9 cellular contexts compared by ENCODE assay signal in the genomic region with DNA sequence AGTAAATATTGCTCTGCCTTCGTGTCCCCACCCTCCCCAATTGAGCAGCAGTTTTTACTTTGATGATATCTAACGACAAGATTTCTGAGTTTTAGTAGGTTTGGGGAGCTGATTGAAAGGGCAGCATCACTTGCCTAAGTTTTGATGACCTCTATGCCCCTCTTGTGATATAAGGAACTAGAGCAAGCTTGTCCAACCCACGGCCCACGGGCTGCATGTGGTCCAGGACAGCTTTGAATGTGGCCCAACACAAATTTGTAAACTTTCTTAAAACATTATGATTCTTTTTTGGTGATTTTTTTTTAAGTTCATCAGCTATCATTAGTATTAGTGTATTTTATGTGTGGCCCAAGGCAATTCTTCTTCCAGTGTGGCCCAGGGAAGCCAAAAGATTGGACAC. TPM values are rescaled to one million over a fixed set of nuclear protein-coding genes. Genes with fewer than 3 reads are reported as not detected.
DNase-seq lines count a peak whose midpoint lies in the region; ATAC-seq and TF ChIP-seq lines count a peak whose summit lies in the region.
"Had no signal": no experiment of that assay in that cellular context is flagged by ENCODE, and none has a peak within 500 bp of the region (broad histone marks: within the 10 kb centered on the region; RNA-seq: fewer than 3 reads in every experiment).

No MANE protein-coding gene starts in this region.

- H3K27me3 Mint-ChIP-seq in activated CD4-positive, alpha-beta T cell treated with anti-CD3 and anti-CD28 coated beads, Interleukin-2, amount 10 ng/mL, durations not matched to agents 24 days and 14 days = no peaks in the 10 kb centered on the region
- no peaks in the 10 kb centered on the region for H3K27me3 Mint-ChIP-seq in activated CD8-positive, alpha-beta T cell treated with anti-CD3 and anti-CD28 coated beads for 36 hours
- H3K27me3 Mint-ChIP-seq in stimulated activated naive CD8-positive, alpha-beta T cell treated with anti-CD3 and anti-CD28 coated beads, Interleukin-15, amount 100 ng/mL, for 72 hours = no peaks in the 10 kb centered on the region

- H3K9me3 Mint-ChIP-seq in activated CD4-positive, alpha-beta T cell treated with anti-CD3 and anti-CD28 coated beads, Interleukin-2, amount 10 ng/mL, durations not matched to agents 24 days and 14 days = no peaks in the 10 kb centered on the region
- no peaks in the 10 kb centered on the region for H3K9me3 Mint-ChIP-seq in activated CD8-positive, alpha-beta T cell treated with anti-CD3 and anti-CD28 coated beads for 36 hours
- no peaks in the 10 kb centered on the region for H3K9me3 Mint-ChIP-seq in stimulated activated naive CD8-positive, alpha-beta T cell treated with anti-CD3 and anti-CD28 coated beads, Interleukin-15, amount 100 ng/mL, for 72 hours

- peak overlapping the region; percentile 80 for H3K4me3 Mint-ChIP-seq in activated CD4-positive, alpha-beta T cell treated with anti-CD3 and anti-CD28 coated beads, Interleukin-2, amount 10 ng/mL, durations not matched to agents 24 days and 14 days
- peak overlapping the region; percentile 77 for H3K4me3 Mint-ChIP-seq in activated CD8-positive, alpha-beta T cell treated with anti-CD3 and anti-CD28 coated beads for 36 hours
- H3K4me3 Mint-ChIP-seq in stimulated activated naive CD8-positive, alpha-beta T cell treated with anti-CD3 and anti-CD28 coated beads, Interleukin-15, amount 100 ng/mL, for 72 hours = peak overlapping the region; percentile 92 to 99

- TF ChIP-seq CTCF in activated CD8-positive, alpha-beta T cell treated with anti-CD3 and anti-CD28 coated beads for 36 hours (IDR thresholded peaks at IDR 0.05) = no peak

- intact Hi-C loops in activated CD4-positive, alpha-beta T cell treated with anti-CD3 and anti-CD28 coated beads, Interleukin-2, amount 10 ng/mL, durations not matched to agents 24 days and 14 days (cut with micrococcal nuclease) = loop anchor here (1.0 kb wide), 1 partner anchor 10 kb away; no protein-coding TSS in a partner anchor
- intact Hi-C loops in activated CD8-positive, alpha-beta T cell treated with anti-CD3 and anti-CD28 coated beads for 36 hours (cut with micrococcal nuclease) = no loop called here
- intact Hi-C loops in posterior cingulate gyrus (cut with DNase I) = no loop called here

- CTCF ChIA-PET in activated CD8-positive, alpha-beta T cell treated with anti-CD3 and anti-CD28 coated beads for 36 hours (lab: Charles Lee) = interaction anchor here (1.1 to 2.6 kb wide), 9 partner anchors 10 to 99 kb away, joined by 4 to 12 read pairs (median 5); a partner anchor contains a TSS

- peak overlapping the region; percentile 91 for H3K4me3 ChIP-seq in iPS-11a (ENCODE audit: low read depth, low read length)

- POLR2A ChIA-PET in activated CD8-positive, alpha-beta T cell treated with anti-CD3 and anti-CD28 coated beads for 36 hours (lab: Charles Lee) = interaction anchor here (1.1 to 2.5 kb wide), 5 partner anchors 17 to 32 kb away, joined by 3 to 14 read pairs (median 7); no protein-coding TSS in a partner anchor

- ATAC-seq in activated CD8-positive, alpha-beta T cell treated with anti-CD3 and anti-CD28 coated beads for 36 hours = no peak
- ATAC-seq in stimulated activated naive CD8-positive, alpha-beta T cell treated with anti-CD3 and anti-CD28 coated beads, Interleukin-15, amount 100 ng/mL, for 72 hours = no peak
- ATAC-seq in HG03045 (IDR thresholded peaks at IDR 0.05; ENCODE audit: unreplicated experiment) = no peak

- H3K27ac Mint-ChIP-seq in activated CD4-positive, alpha-beta T cell treated with anti-CD3 and anti-CD28 coated beads, Interleukin-2, amount 10 ng/mL, durations not matched to agents 24 days and 14 days = peak overlapping the region; percentile 7
- H3K27ac Mint-ChIP-seq in activated CD8-positive, alpha-beta T cell treated with anti-CD3 and anti-CD28 coated beads for 36 hours = peak overlapping the region; percentile 86
- peak overlapping the region in 1 of 2 donors; percentile 94 for H3K27ac Mint-ChIP-seq in stimulated activated naive CD8-positive, alpha-beta T cell treated with anti-CD3 and anti-CD28 coated beads, Interleukin-15, amount 100 ng/mL, for 72 hours

- DNase-seq in activated CD4-positive, alpha-beta T cell treated with anti-CD3 and anti-CD28 coated beads, Interleukin-2, amount 10 ng/mL, durations not matched to agents 24 days and 14 days = no peak
- DNase-seq in activated CD4-positive, alpha-beta T cell treated with anti-CD3 and anti-CD28 coated beads, Interleukin-2, amount 50 U/mL, for 1 hour = no peak
- no peak for DNase-seq in activated CD8-positive, alpha-beta T cell treated with anti-CD3 and anti-CD28 coated beads for 36 hours
- no peak for DNase-seq in stimulated activated naive CD8-positive, alpha-beta T cell treated with anti-CD3 and anti-CD28 coated beads, Interleukin-15, amount 100 ng/mL, for 72 hours
- no peak for DNase-seq in posterior cingulate gyrus
- DNase-seq in RKO (ENCODE audit: low spot score) = no peak
- DNase-seq: NCI-H1930 had no signal

- H3K36me3 Mint-ChIP-seq in activated CD4-positive, alpha-beta T cell treated with anti-CD3 and anti-CD28 coated beads, Interleukin-2, amount 10 ng/mL, durations not matched to agents 24 days and 14 days (ENCODE audit: low read depth) = peaks cover 28% of the 10 kb centered on the region
- peaks cover 31% of the 10 kb centered on the region for H3K36me3 Mint-ChIP-seq in activated CD8-positive, alpha-beta T cell treated with anti-CD3 and anti-CD28 coated beads for 36 hours (ENCODE audit: low read depth)

- H3K4me1 Mint-ChIP-seq in activated CD4-positive, alpha-beta T cell treated with anti-CD3 and anti-CD28 coated beads, Interleukin-2, amount 10 ng/mL, durations not matched to agents 24 days and 14 days = peaks cover 44% of the 10 kb centered on the region
- peaks cover 52% of the 10 kb centered on the region for H3K4me1 Mint-ChIP-seq in activated CD8-positive, alpha-beta T cell treated with anti-CD3 and anti-CD28 coated beads for 36 hours (ENCODE audit: low read depth)
- H3K4me1 Mint-ChIP-seq in stimulated activated naive CD8-positive, alpha-beta T cell treated with anti-CD3 and anti-CD28 coated beads, Interleukin-15, amount 100 ng/mL, for 72 hours = peaks cover 58% of the 10 kb centered on the region

RNA-seq across cellular contexts. Expression of a gene that starts 1.6 kb away (rescaled TPM):
- 77.2 and 78.1 TPM in 2 replicates for total RNA-seq in activated CD4-positive, alpha-beta T cell treated with anti-CD3 and anti-CD28 coated beads, Interleukin-2, amount 10 ng/mL, durations not matched to agents 24 days and 14 days
- 10 to 100 TPM; 44.8 to 45.1 TPM for total RNA-seq in activated CD8-positive, alpha-beta T cell treated with anti-CD3 and anti-CD28 coated beads for 36 hours

RNA-seq across cellular contexts. Expression of a gene that starts 28.3 kb away (rescaled TPM):
- total RNA-seq in activated CD4-positive, alpha-beta T cell treated with anti-CD3 and anti-CD28 coated beads, Interleukin-2, amount 10 ng/mL, durations not matched to agents 24 days and 14 days = 41.4 and 52.4 TPM in 2 replicates
- total RNA-seq in activated CD8-positive, alpha-beta T cell treated with anti-CD3 and anti-CD28 coated beads for 36 hours = 10 to 100 TPM; 37.7 to 40.4 TPM
